Comparison of ENCODE assay signal across 7 cellular contexts in the genomic region with DNA sequence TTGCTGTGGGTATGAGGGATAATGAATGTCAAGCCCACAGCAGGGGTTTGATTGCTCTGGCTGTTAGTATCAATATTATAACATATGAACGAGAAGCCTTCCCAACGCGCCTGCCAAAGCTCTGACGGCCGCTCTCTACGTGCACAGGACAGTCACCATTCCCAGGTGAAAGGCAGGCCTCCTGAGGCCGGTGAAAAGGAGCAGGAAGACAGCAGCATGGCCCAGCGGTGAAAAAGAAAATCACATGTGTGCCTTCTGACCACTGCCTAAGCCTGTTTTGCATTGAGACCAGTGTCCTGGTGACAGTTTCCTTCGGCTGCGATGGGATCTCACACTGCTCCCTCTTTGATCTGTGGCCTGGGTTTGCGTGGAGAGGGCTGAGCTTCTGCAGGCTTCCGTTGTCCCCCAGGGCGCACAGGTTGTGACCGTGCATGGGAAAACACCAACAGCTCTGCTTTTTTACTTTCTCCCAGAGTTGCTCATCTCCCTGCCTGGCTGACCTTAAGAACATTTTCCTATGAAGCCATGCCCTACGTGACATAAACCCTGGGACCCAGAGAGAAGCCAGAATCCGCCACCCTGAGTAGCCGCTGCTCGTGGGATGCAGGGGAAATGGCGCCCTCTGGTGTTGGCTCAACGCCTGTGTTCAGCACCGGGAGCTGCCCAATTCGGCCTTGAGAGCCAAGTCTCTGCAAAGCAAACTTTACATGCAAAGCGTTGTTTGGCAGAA.
DNase-seq lines count a peak whose midpoint lies in the region; ATAC-seq and TF ChIP-seq lines count a peak whose summit lies in the region.

No MANE protein-coding gene starts in this region.

- H3K27me3 Mint-ChIP-seq in chondrocyte (ENCODE audit: low read depth) (peaks cover 4% of the 10 kb centered on the region), memory B cell (peaks cover 4% of the 10 kb centered on the region)

- H3K4me1 Mint-ChIP-seq in chondrocyte (ENCODE audit: low read depth) (no peaks in the 10 kb centered on the region), memory B cell (no peaks in the 10 kb centered on the region)

- H3K4me3 Mint-ChIP-seq in chondrocyte (ENCODE audit: unreplicated experiment) (no peak overlapping the region), memory B cell (no peak overlapping the region)

- ATAC-seq in memory B cell (ENCODE audit: low read depth) (peak; percentile 38), GM21360 (IDR thresholded peaks at IDR 0.05; ENCODE audit: unreplicated experiment) (no peak)

- H3K27ac ChIP-seq in VCaP, result no peak overlapping the region; the same call in 1 of the 2 replicates

- H3K27ac Mint-ChIP-seq in chondrocyte (ENCODE audit: unreplicated experiment) (no peak overlapping the region), memory B cell (no peak overlapping the region)

- H3K36me3 Mint-ChIP-seq in chondrocyte (ENCODE audit: low read depth) (peaks cover 1% of the 10 kb centered on the region), memory B cell (no peaks in the 10 kb centered on the region)

- H3K9me3 Mint-ChIP-seq in chondrocyte (ENCODE audit: low read depth) (peaks cover 8% of the 10 kb centered on the region), memory B cell (peaks cover 5% of the 10 kb centered on the region)

- TF ChIP-seq CTCF in GM12865 (IDR thresholded peaks at IDR 0.05; ENCODE audit: insufficient read depth, low read depth, low read length, missing control alignments), result peak; percentile 84
- TF ChIP-seq CTCF in VCaP (conservative IDR thresholded peaks at IDR 0.05), result peak; percentile 92
- TF ChIP-seq CTCF in chondrocyte (IDR thresholded peaks at IDR 0.05), result peak; percentile 81

- peak; percentile 68 for DNase-seq in GM12865 (ENCODE audit: low read depth)
- DNase-seq in MV-4-11 (lab: John Stamatoyannopoulos, UW), result peak; percentile 41
- DNase-seq in chondrocyte (ENCODE audit: low spot score), result no peak
- DNase-seq in memory B cell (ENCODE audit: low spot score in 2 of 2), result peak; percentile 30 to 33
- DNase-seq in stimulated activated CD8-positive, alpha-beta memory T cell treated with anti-CD3 and anti-CD28 coated beads, Interleukin-7, amount 100 ng/mL, for 24 hours (ENCODE audit: low read depth), result peak; percentile 8

- H3K4me3 ChIP-seq in GM12865 (ENCODE audit: low read depth, low read length), result no peak overlapping the region
